In genomic region chr6:169934699-169935347, GRCh38 we compare ENCODE assay signal across 31 cellular contexts.
DNase-seq lines count a peak whose midpoint lies in the region; ATAC-seq, FAIRE-seq and TF ChIP-seq lines count a peak whose summit lies in the region.
"Had no signal": no experiment of that assay in that cellular context is flagged by ENCODE, and none has a peak within 500 bp of the region (broad histone marks: within the 10 kb centered on the region; RNA-seq: fewer than 3 reads in every experiment).

No MANE protein-coding gene starts in this region.

- no peaks in the 10 kb centered on the region for H4K20me1 ChIP-seq in BLaER1

- H3K36me3 Mint-ChIP-seq in osteocyte (ENCODE audit: unreplicated experiment): no peaks in the 10 kb centered on the region
- H3K36me3 Mint-ChIP-seq: CD8-positive, alpha-beta T cell; natural killer cell treated with Interleukin-12 subunit alpha and Interleukin-12 subunit beta and Interleukin-15 and Interleukin-18, amount 100 ng/mL, for 72 hours had no signal

- H3K27me3 Mint-ChIP-seq in osteocyte (ENCODE audit: unreplicated experiment): no peaks in the 10 kb centered on the region

- H3K27ac Mint-ChIP-seq in osteocyte (ENCODE audit: unreplicated experiment): no peak overlapping the region
- H3K27ac Mint-ChIP-seq: activated naive CD4-positive, alpha-beta T cell treated with anti-CD3 and anti-CD28 coated beads for 36 hours; CD8-positive, alpha-beta T cell; endodermal cell; natural killer cell treated with Interleukin-12 subunit alpha and Interleukin-12 subunit beta and Interleukin-15 and Interleukin-18, amount 100 ng/mL, for 72 hours; T-helper 1 cell treated with Interleukin-12 subunit alpha and Interleukin-12 subunit beta and Interleukin-4 antibody, amounts not matched to agents 30 μg/mL and 1 μg/mL, for 36 hours had no signal

- DNase-seq in NCI-H748 (lab: John Stamatoyannopoulos, UW; ENCODE audit: unreplicated experiment) (peak; percentile 45), kidney (peak; percentile 60), osteocyte (ENCODE audit: extremely low spot score, unreplicated experiment) (peak; percentile 73), NAMALWA (ENCODE audit: low spot score) (no peak), RCC 7860 (ENCODE audit: low spot score) (no peak), anterior cingulate cortex (lab: John Stamatoyannopoulos, UW) (no peak)
- DNase-seq: activated CD4-positive, alpha-beta T cell treated with anti-CD3 and anti-CD28 coated beads, Interleukin-2, amount 50 U/mL, for 48 hours; activated naive CD4-positive, alpha-beta T cell treated with anti-CD3 and anti-CD28 coated beads for 36 hours; AML-193; CD8-positive, alpha-beta T cell; endodermal cell; NCI-H187 treated with DMSO at 0.1 percent for 48 hours; NCI-H345; NCI-H82; small intestine; stimulated activated naive CD8-positive, alpha-beta T cell treated with anti-CD3 and anti-CD28 coated beads, Interleukin-15, Interleukin-2, amounts not matched to agents 100 U/mL and 50 U/mL, for 24 hours had no signal

- H3K4me3 ChIP-seq in BLaER1 (no peak overlapping the region), kidney (ENCODE audit: low read length in 2 of 2) (no peak overlapping the region)
- H3K4me3 ChIP-seq: heart left ventricle, K562, mucosa of descending colon, ovary, SK-N-MC, testis had no signal

- H3K4me1 Mint-ChIP-seq in osteocyte (ENCODE audit: unreplicated experiment): no peaks in the 10 kb centered on the region
- H3K4me1 Mint-ChIP-seq: central memory CD8-positive, alpha-beta T cell had no signal

- no peaks in the 10 kb centered on the region for H3K9me3 ChIP-seq in BLaER1
- no peaks in the 10 kb centered on the region for H3K9me3 ChIP-seq in kidney (ENCODE audit: control insufficient read depth in 1 of 2, low read length in 2 of 2)
- H3K9me3 ChIP-seq: heart left ventricle, mucosa of descending colon, ovary, testis had no signal

- H3K4me1 ChIP-seq in BLaER1 (peaks cover 38% of the 10 kb centered on the region), kidney (ENCODE audit: control insufficient read depth in 1 of 2, insufficient read depth in 1 of 2, low read depth in 1 of 2, low read length in 2 of 2) (peaks cover 6 to 11% of the 10 kb centered on the region in 2 donors)

- FAIRE-seq in kidney (lab: Jason Lieb, UNC): no peak
- FAIRE-seq in RCC 7860 (lab: Jason Lieb, UNC): no peak
- FAIRE-seq: HTR-8/SVneo, K562, keratinocyte, small intestine, TTC549 had no signal

- TF ChIP-seq CTCF in kidney (IDR thresholded peaks at IDR 0.05; ENCODE audit: borderline replicate concordance, extremely low read depth, insufficient read depth) (no peak), osteocyte (IDR thresholded peaks at IDR 0.05) (no peak)

- intact Hi-C loops in kidney (cut with DNase I): no loop called here

- H3K27ac ChIP-seq in BLaER1 (no peak overlapping the region), kidney (ENCODE audit: low read depth in 2 of 2, low read length in 2 of 2) (no peak overlapping the region)
- H3K27ac ChIP-seq: ovary, RWPE1, SK-N-MC, testis had no signal

- peaks cover 4% of the 10 kb centered on the region for H3K9me3 Mint-ChIP-seq in osteocyte (ENCODE audit: unreplicated experiment)
- H3K9me3 Mint-ChIP-seq: activated naive CD4-positive, alpha-beta T cell treated with anti-CD3 and anti-CD28 coated beads for 36 hours; CD8-positive, alpha-beta T cell; central memory CD8-positive, alpha-beta T cell; endodermal cell; natural killer cell treated with Interleukin-12 subunit alpha and Interleukin-12 subunit beta and Interleukin-15 and Interleukin-18, amount 100 ng/mL, for 72 hours; T-helper 1 cell treated with Interleukin-12 subunit alpha and Interleukin-12 subunit beta and Interleukin-4 antibody, amounts not matched to agents 30 μg/mL and 1 μg/mL, for 36 hours had no signal

- H3K36me3 ChIP-seq in BLaER1 (no peaks in the 10 kb centered on the region), kidney (ENCODE audit: control insufficient read depth in 1 of 2, insufficient read depth in 2 of 2, low read length in 2 of 2) (no peaks in the 10 kb centered on the region)
- H3K36me3 ChIP-seq: heart left ventricle, ovary had no signal

- H3K4me2 ChIP-seq in BLaER1: peak overlapping the region; percentile 76

- no peak overlapping the region for H3K4me3 Mint-ChIP-seq in osteocyte (ENCODE audit: unreplicated experiment)
- H3K4me3 Mint-ChIP-seq: activated naive CD4-positive, alpha-beta T cell treated with anti-CD3 and anti-CD28 coated beads for 36 hours; CD8-positive, alpha-beta T cell; central memory CD8-positive, alpha-beta T cell; endodermal cell; natural killer cell treated with Interleukin-12 subunit alpha and Interleukin-12 subunit beta and Interleukin-15 and Interleukin-18, amount 100 ng/mL, for 72 hours; T-helper 1 cell treated with Interleukin-12 subunit alpha and Interleukin-12 subunit beta and Interleukin-4 antibody, amounts not matched to agents 30 μg/mL and 1 μg/mL, for 36 hours had no signal

- H3K9ac ChIP-seq in BLaER1: no peak overlapping the region
- no peak overlapping the region for H3K9ac ChIP-seq in kidney (ENCODE audit: low read length in 2 of 2)

- no peaks in the 10 kb centered on the region for H3K27me3 ChIP-seq in BLaER1
- H3K27me3 ChIP-seq: ovary, testis had no signal

- no peak for ATAC-seq in GM21723 (IDR thresholded peaks at IDR 0.05; ENCODE audit: unreplicated experiment)
- ATAC-seq: CD8-positive, alpha-beta T cell; K562; stimulated activated naive CD8-positive, alpha-beta T cell treated with anti-CD3 and anti-CD28 coated beads, Interleukin-15, Interleukin-2, amounts not matched to agents 100 U/mL and 50 U/mL, for 24 hours had no signal

Comparison
In these comparisons a context has a peak if more than half of its experiments do, and no peak if none do; other contexts are left out.
1. DNase-seq: peak in NCI-H748 (single experiment), kidney (single experiment) and osteocyte (single experiment); none in NAMALWA (single experiment), RCC 7860 (single experiment) and anterior cingulate cortex (0 of 58).